Comparison of ENCODE assay signal across 1 cellular context in the genomic region with DNA sequence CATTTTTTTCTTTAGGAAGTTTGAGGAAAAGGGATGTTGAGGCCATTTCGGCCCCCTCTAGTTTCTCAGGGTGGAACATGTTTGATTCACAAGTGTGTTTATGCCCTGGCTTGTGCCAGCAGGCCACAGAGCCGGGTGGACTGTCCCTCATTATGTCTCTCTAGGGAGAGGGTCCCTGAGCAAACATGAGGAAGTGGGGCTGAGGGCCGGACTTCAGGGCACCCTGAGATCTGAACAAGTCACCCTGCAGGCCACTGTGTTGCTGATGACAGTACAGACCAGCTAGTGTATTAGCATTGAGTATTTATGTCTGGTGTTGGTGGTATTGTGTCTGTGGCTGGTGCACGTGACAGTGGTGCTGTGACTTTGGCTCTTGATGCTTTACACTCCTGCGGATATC.
TF ChIP-seq lines count a peak whose summit lies in the region.

No MANE protein-coding gene starts in this region.

TF ChIP-seq in H1, 55 proteins besides CTCF, POLR2A, EP300 and RAD21:
- no peak for TF ChIP-seq EGR1 (IDR thresholded peaks at IDR 0.05; ENCODE audit: borderline replicate concordance, low read depth, low read length)
- TF ChIP-seq YY1 (IDR thresholded peaks at IDR 0.05; ENCODE audit: low read depth, low read length): no peak
- no peak for TF ChIP-seq RXRA (IDR thresholded peaks at IDR 0.05; ENCODE audit: insufficient read depth, low read depth, low read length)
- TF ChIP-seq CBX8 (IDR thresholded peaks at IDR 0.05; ENCODE audit: borderline replicate concordance, low read depth, low read length): no peak
